ENCODE assay signal across 9 cellular contexts in genomic region chr5:149063017-149063687, GRCh38. TPM values are rescaled to one million over a fixed set of nuclear protein-coding genes. Genes with fewer than 3 reads are reported as not detected.
DNase-seq lines count a peak whose midpoint lies in the region; ATAC-seq and TF ChIP-seq lines count a peak whose summit lies in the region.
"Had no signal": no experiment of that assay in that cellular context is flagged by ENCODE, and none has a peak within 500 bp of the region (broad histone marks: within the 10 kb centered on the region; RNA-seq: fewer than 3 reads in every experiment).

TSS of gene SH3TC2 (minus strand) at chr5:149063062. CDS start at chr5:149063022, 40 bp downstream.

- H3K36me3 Mint-ChIP-seq in CD14-positive monocyte, result peaks cover 0 to 4% of the 10 kb centered on the region in 2 donors
- peaks cover 0 to 5% (median 2%) of the 10 kb centered on the region in 3 donors for H3K36me3 Mint-ChIP-seq in CD8-positive, alpha-beta memory T cell
- H3K36me3 Mint-ChIP-seq in activated T-cell treated with anti-CD3 and anti-CD28 coated beads, Interleukin-2, amount 50 U/mL, for 24 hours (ENCODE audit: low read depth), result no peaks in the 10 kb centered on the region

- ATAC-seq in omental fat pad (ENCODE audit: low FRiP score), result peak; percentile 51
- no peak for ATAC-seq in GM21786 (IDR thresholded peaks at IDR 0.05; ENCODE audit: unreplicated experiment)

- DNase-seq in CD14-positive monocyte (ENCODE audit: low spot score) (no peak), T1000 (lab: John Stamatoyannopoulos, UW) (peak; percentile 50), glomerular visceral epithelial cell (ENCODE audit: extremely low spot score) (peak; percentile 62), omental fat pad (ENCODE audit: low spot score) (no peak), NCI-H187 treated with DMSO at 0.1 percent for 48 hours (lab: John Stamatoyannopoulos, UW) (no peak)
- DNase-seq in CD8-positive, alpha-beta memory T cell, result no peak
- DNase-seq in activated T-cell treated with anti-CD3 and anti-CD28 coated beads, Interleukin-2, amount 50 U/mL, for 24 hours, result no peak
- DNase-seq: NCI-H2171 treated with DMSO at 0.1 percent for 48 hours had no signal

- no peaks in the 10 kb centered on the region for H3K4me1 ChIP-seq in CD8-positive, alpha-beta memory T cell (ENCODE audit: insufficient read depth, low read length)

- H3K27ac Mint-ChIP-seq in CD14-positive monocyte, result peak within 1 kb of the TSS; percentile 43 to 91 (median 67)
- H3K27ac Mint-ChIP-seq in CD8-positive, alpha-beta memory T cell, result no peak within 1 kb of the TSS
- H3K27ac Mint-ChIP-seq in activated T-cell treated with anti-CD3 and anti-CD28 coated beads, Interleukin-2, amount 50 U/mL, for 24 hours, result no peak within 1 kb of the TSS

- POLR2A ChIA-PET in CD8-positive, alpha-beta memory T cell (lab: Charles Lee), result no interaction called here

- H3K36me3 ChIP-seq in CD8-positive, alpha-beta memory T cell (ENCODE audit: insufficient read depth, low read length), result no peaks in the 10 kb centered on the region

- no peak within 1 kb of the TSS for H3K27ac ChIP-seq in CD8-positive, alpha-beta memory T cell (ENCODE audit: low read depth, low read length)

- CTCF ChIA-PET in CD8-positive, alpha-beta memory T cell (lab: Charles Lee), result no interaction called here

- H3K9me3 Mint-ChIP-seq in CD14-positive monocyte, result peaks cover 0 to 8% (median 3%) of the 10 kb centered on the region in 7 donors
- H3K9me3 Mint-ChIP-seq in CD8-positive, alpha-beta memory T cell, result peaks cover 0 to 10% (median 4%) of the 10 kb centered on the region in 5 donors
- peaks cover 9% of the 10 kb centered on the region for H3K9me3 Mint-ChIP-seq in activated T-cell treated with anti-CD3 and anti-CD28 coated beads, Interleukin-2, amount 50 U/mL, for 24 hours

- H3K27me3 Mint-ChIP-seq in CD14-positive monocyte (ENCODE audit: low read depth in 3 of 3), result peaks cover 0 to 3% (median 1%) of the 10 kb centered on the region in 3 donors
- H3K27me3 Mint-ChIP-seq in CD8-positive, alpha-beta memory T cell, result peaks cover 8 to 36% of the 10 kb centered on the region in 2 donors
- H3K27me3 Mint-ChIP-seq in activated T-cell treated with anti-CD3 and anti-CD28 coated beads, Interleukin-2, amount 50 U/mL, for 24 hours, result no peaks in the 10 kb centered on the region

- H3K4me1 Mint-ChIP-seq in CD14-positive monocyte, result peaks cover 34% of the 10 kb centered on the region
- no peaks in the 10 kb centered on the region for H3K4me1 Mint-ChIP-seq in CD8-positive, alpha-beta memory T cell
- no peaks in the 10 kb centered on the region for H3K4me1 Mint-ChIP-seq in activated T-cell treated with anti-CD3 and anti-CD28 coated beads, Interleukin-2, amount 50 U/mL, for 24 hours (ENCODE audit: low read depth)

- TF ChIP-seq CTCF in CD14-positive monocyte (IDR thresholded peaks at IDR 0.05) (no peak), omental fat pad (IDR thresholded peaks at IDR 0.05) (no peak)

- H3K4me3 ChIP-seq in CD8-positive, alpha-beta memory T cell (ENCODE audit: low read length), result no peak within 1 kb of the TSS

- H3K27me3 ChIP-seq in CD8-positive, alpha-beta memory T cell (ENCODE audit: insufficient read depth, low read length, poor library complexity, severe bottlenecking), result no peaks in the 10 kb centered on the region

- intact Hi-C loops in CD14-positive monocyte (cut with micrococcal nuclease), result no loop called here

- peak within 1 kb of the TSS in 1 of 2 donors; percentile 37 for H3K4me3 Mint-ChIP-seq in CD14-positive monocyte
- H3K4me3 Mint-ChIP-seq in CD8-positive, alpha-beta memory T cell, result no peak within 1 kb of the TSS
- H3K4me3 Mint-ChIP-seq in activated T-cell treated with anti-CD3 and anti-CD28 coated beads, Interleukin-2, amount 50 U/mL, for 24 hours, result no peak within 1 kb of the TSS

- H3K9me3 ChIP-seq in CD8-positive, alpha-beta memory T cell (ENCODE audit: low read length), result no peaks in the 10 kb centered on the region

RNA-seq across cellular contexts. Expression of gene SH3TC2, which starts in this region (rescaled TPM):
- polyA plus RNA-seq in CD14-positive monocyte, result under 1 TPM; 0.14 to 0.30 TPM
- total RNA-seq in omental fat pad, result 1 to 10 TPM in 3 of 4 donors, under 1 TPM in 1; 0.69 to 8.4 (median 2.1) TPM
- total RNA-seq in CD8-positive, alpha-beta memory T cell, result not detected
- polyA plus RNA-seq in CD8-positive, alpha-beta memory T cell, result not detected

Comparison
In these comparisons a context has a peak if more than half of its experiments do, and no peak if none do; other contexts are left out.
1. DNase-seq: peak in T1000 (single experiment) and glomerular visceral epithelial cell (single experiment); none in CD14-positive monocyte (single experiment), omental fat pad (single experiment), CD8-positive, alpha-beta memory T cell (0 of 5), NCI-H187 treated with DMSO at 0.1 percent for 48 hours (single experiment) and activated T-cell treated with anti-CD3 and anti-CD28 coated beads, Interleukin-2, amount 50 U/mL, for 24 hours (single experiment).
2. H3K27ac Mint-ChIP-seq: peak in CD14-positive monocyte (7 of 7); none in CD8-positive, alpha-beta memory T cell (0 of 8) and activated T-cell treated with anti-CD3 and anti-CD28 coated beads, Interleukin-2, amount 50 U/mL, for 24 hours (single experiment).